Comparison of ENCODE assay signal across 8 cellular contexts in the genomic region with DNA sequence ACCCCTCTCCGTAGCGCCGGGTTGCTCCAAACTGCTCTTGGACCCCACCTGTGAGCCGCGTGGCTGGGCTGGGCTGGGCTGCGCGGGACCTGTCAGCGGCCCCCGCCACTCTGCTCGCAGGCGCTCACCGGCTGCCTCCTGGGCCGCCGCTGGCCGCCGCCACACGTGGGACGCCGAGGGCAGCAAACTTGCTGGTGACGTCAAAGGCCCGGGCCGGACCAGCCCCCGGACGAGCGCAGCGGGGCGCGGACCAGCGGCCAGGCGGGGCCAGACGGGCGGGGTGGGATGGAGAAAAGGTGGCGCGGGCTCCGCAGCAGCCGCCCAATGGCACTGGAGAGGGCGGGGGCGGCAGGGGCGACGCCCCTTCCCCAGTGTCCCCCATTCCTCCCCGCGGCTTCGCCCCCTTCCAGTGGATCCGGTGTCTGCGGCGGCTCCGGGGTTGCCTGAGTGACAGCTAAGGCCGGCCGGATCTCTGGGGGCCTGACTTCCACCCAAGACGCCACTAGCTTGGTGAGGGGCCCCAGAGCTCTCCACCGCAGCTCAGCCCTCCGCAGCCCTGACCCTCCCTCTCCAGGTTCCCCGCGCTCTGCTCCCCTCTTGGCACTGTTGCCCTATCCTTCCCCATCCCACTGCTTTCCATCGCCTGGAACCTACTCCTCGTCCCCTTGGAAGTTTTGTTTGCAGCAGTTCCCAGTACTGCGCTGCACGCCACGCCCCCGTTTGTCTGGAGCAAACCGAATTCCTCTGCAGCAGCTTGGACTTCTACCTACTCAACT. TPM values are rescaled to one million over a fixed set of nuclear protein-coding genes. Genes with fewer than 3 reads are reported as not detected.
DNase-seq lines count a peak whose midpoint lies in the region; ATAC-seq lines count a peak whose summit lies in the region.

A gene (minus strand): TSS at position 154 of the 776 bp plus-strand sequence. CDS start 800 bp downstream, outside the sequence.

- ATAC-seq in HG03439 (IDR thresholded peaks at IDR 0.05; ENCODE audit: unreplicated experiment) (no peak), HG02852 (IDR thresholded peaks at IDR 0.05; ENCODE audit: unreplicated experiment) (no peak)

- H3K27me3 ChIP-seq in esophagus (ENCODE audit: control insufficient read depth in 1 of 2, insufficient read depth in 2 of 2, low read length in 2 of 2) = peaks cover 0 to 6% of the 10 kb centered on the region in 2 donors
- H3K27me3 ChIP-seq in muscle layer of duodenum (ENCODE audit: low read depth, low read length) = peaks cover 20% of the 10 kb centered on the region

- WGBS in esophagus, 2 donors = 1 to 2% methylated on average over 45 to 61 of the region's 61 CpGs

- H3K36me3 ChIP-seq in esophagus (ENCODE audit: control insufficient read depth in 2 of 2, insufficient read depth in 2 of 2, low read length in 1 of 2) (no peaks in the 10 kb centered on the region), muscle layer of duodenum (ENCODE audit: control insufficient read depth in 1 of 2, insufficient read depth in 2 of 2, low read length in 2 of 2) (no peaks in the 10 kb centered on the region)

- H3K4me1 ChIP-seq in esophagus (ENCODE audit: control insufficient read depth in 2 of 2, insufficient read depth in 2 of 2, low read length in 1 of 2) = peaks cover 4 to 9% of the 10 kb centered on the region in 2 donors
- H3K4me1 ChIP-seq in muscle layer of duodenum (ENCODE audit: control insufficient read depth in 1 of 2, insufficient read depth in 2 of 2, low read length in 2 of 2) = peaks cover 0 to 19% of the 10 kb centered on the region in 2 donors

- H3K9me3 ChIP-seq in esophagus (ENCODE audit: control insufficient read depth in 2 of 2, insufficient read depth in 1 of 2, low read depth in 1 of 2, low read length in 1 of 2) = no peaks in the 10 kb centered on the region
- no peaks in the 10 kb centered on the region for H3K9me3 ChIP-seq in muscle layer of duodenum (ENCODE audit: control insufficient read depth in 1 of 2, low read length in 2 of 2)

- H3K4me3 ChIP-seq in esophagus (ENCODE audit: low read depth in 1 of 2, low read length in 2 of 2) = peak within 1 kb of the TSS; percentile 61 to 74
- peak within 1 kb of the TSS; percentile 39 to 65 for H3K4me3 ChIP-seq in muscle layer of duodenum (ENCODE audit: low read depth in 1 of 2, low read length in 2 of 2)

- DNase-seq in GM03348 (ENCODE audit: low spot score) = peak; percentile 95
- DNase-seq in SW 1271 (lab: John Stamatoyannopoulos, UW) = peak; percentile 42 to 62
- no peak for DNase-seq in NOMO-1 treated with dmso at 0.1 percent for 144 hours (lab: John Stamatoyannopoulos, UW; ENCODE audit: unreplicated experiment)
- no peak for DNase-seq in NCI-H2227 treated with DMSO at 0.1 percent for 48 hours (lab: John Stamatoyannopoulos, UW)

- H3K27ac ChIP-seq in esophagus (ENCODE audit: low read depth in 2 of 2, low read length in 1 of 2) (peak within 1 kb of the TSS; percentile 23 to 34), muscle layer of duodenum (ENCODE audit: low read length) (no peak within 1 kb of the TSS)

RNA-seq across cellular contexts. Expression of the gene that starts here (rescaled TPM):
- 1 to 10 TPM; 1.7 to 5.8 TPM for polyA plus RNA-seq in esophagus

Comparison
In these comparisons a context has a peak if more than half of its experiments do, and no peak if none do; other contexts are left out.
1. DNase-seq: peak in GM03348 (single experiment) and SW 1271 (2 of 2); none in NOMO-1 treated with dmso at 0.1 percent for 144 hours (single experiment) and NCI-H2227 treated with DMSO at 0.1 percent for 48 hours (single experiment).